In genomic region chr11:119741369-119742262, GRCh38 we compare ENCODE assay signal across 9 cellular contexts. TPM values are rescaled to one million over a fixed set of nuclear protein-coding genes. Genes with fewer than 3 reads are reported as not detected.
DNase-seq lines count a peak whose midpoint lies in the region; ATAC-seq, FAIRE-seq and TF ChIP-seq lines count a peak whose summit lies in the region.
"Had no signal": no experiment of that assay in that cellular context is flagged by ENCODE, and none has a peak within 500 bp of the region (broad histone marks: within the 10 kb centered on the region; RNA-seq: fewer than 3 reads in every experiment).

No MANE protein-coding gene starts in this region.

- no peak overlapping the region for H3K4me3 ChIP-seq in uterus

- peaks cover 5% of the 10 kb centered on the region for H3K4me1 Mint-ChIP-seq in activated T-helper 17 cell treated with anti-CD3 and anti-CD28 coated beads, Interleukin-2, amount 50 U/mL, for 72 hours
- peaks cover 6% of the 10 kb centered on the region for H3K4me1 Mint-ChIP-seq in osteocyte (ENCODE audit: unreplicated experiment)

- ATAC-seq in activated T-helper 17 cell treated with anti-CD3 and anti-CD28 coated beads, Interleukin-2, amount 50 U/mL, for 72 hours (replicated peaks) = peak; percentile 85
- no peak for ATAC-seq in HG03139 (IDR thresholded peaks at IDR 0.05; ENCODE audit: unreplicated experiment)

- peak; percentile 88 for DNase-seq in GM13977 (ENCODE audit: low spot score)
- peak; percentile 72 to 94 for DNase-seq in NCI-H526 (lab: John Stamatoyannopoulos, UW)
- peak; percentile 72 to 81 for DNase-seq in frontal cortex (ENCODE audit: low spot score in 2 of 2)
- no peak for DNase-seq in osteocyte (ENCODE audit: extremely low spot score, unreplicated experiment)
- no peak for DNase-seq in uterus
- no peak for DNase-seq in NCI-H2227 treated with DMSO at 0.1 percent for 48 hours (lab: John Stamatoyannopoulos, UW)

- H3K27ac ChIP-seq in uterus = no peak overlapping the region

- peak overlapping the region; percentile 43 for H3K4me3 Mint-ChIP-seq in activated T-helper 17 cell treated with anti-CD3 and anti-CD28 coated beads, Interleukin-2, amount 50 U/mL, for 72 hours
- no peak overlapping the region for H3K4me3 Mint-ChIP-seq in osteocyte (ENCODE audit: unreplicated experiment)

- peaks cover 0 to 4% of the 10 kb centered on the region in 2 donors for H3K27me3 ChIP-seq in uterus

- no peak for FAIRE-seq in frontal cortex (lab: Jason Lieb, UNC)
- FAIRE-seq: TTC549 had no signal

- H3K36me3 ChIP-seq in uterus = no peaks in the 10 kb centered on the region

- H3K27me3 Mint-ChIP-seq in activated T-helper 17 cell treated with anti-CD3 and anti-CD28 coated beads, Interleukin-2, amount 50 U/mL, for 72 hours = peaks cover 45% of the 10 kb centered on the region
- H3K27me3 Mint-ChIP-seq in osteocyte (ENCODE audit: unreplicated experiment) = peaks cover 74% of the 10 kb centered on the region

- H3K9me3 ChIP-seq in uterus = no peaks in the 10 kb centered on the region

- H3K9me3 Mint-ChIP-seq in activated T-helper 17 cell treated with anti-CD3 and anti-CD28 coated beads, Interleukin-2, amount 50 U/mL, for 72 hours = no peaks in the 10 kb centered on the region
- H3K9me3 Mint-ChIP-seq in osteocyte (ENCODE audit: unreplicated experiment) = no peaks in the 10 kb centered on the region

- intact Hi-C loops in uterus (cut with DNase I; ENCODE audit: low total_unique reads) = no loop called here

- no peaks in the 10 kb centered on the region for H3K4me1 ChIP-seq in uterus

- in situ Hi-C loops in GM13977 (cut with MboI; ENCODE audit: low pct_unique_long_range_greater_than_20kb, low sequenced_read_pairs, unreplicated experiment) = no loop called here

- peak; percentile 95 for TF ChIP-seq CTCF in GM13977 (IDR thresholded peaks at IDR 0.05; ENCODE audit: extremely low read depth, insufficient read depth, missing control alignments)
- TF ChIP-seq CTCF in osteocyte (IDR thresholded peaks at IDR 0.05) = peak; percentile 77
- peak; percentile 44 to 54 (median 50) for TF ChIP-seq CTCF in uterus (IDR thresholded peaks at IDR 0.05)

- no peaks in the 10 kb centered on the region for H3K36me3 Mint-ChIP-seq in activated T-helper 17 cell treated with anti-CD3 and anti-CD28 coated beads, Interleukin-2, amount 50 U/mL, for 72 hours (ENCODE audit: low read depth)
- no peaks in the 10 kb centered on the region for H3K36me3 Mint-ChIP-seq in osteocyte (ENCODE audit: unreplicated experiment)

- TF ChIP-seq POLR2A in uterus (IDR thresholded peaks at IDR 0.05) = no peak

- H3K27ac Mint-ChIP-seq in activated T-helper 17 cell treated with anti-CD3 and anti-CD28 coated beads, Interleukin-2, amount 50 U/mL, for 72 hours = no peak overlapping the region
- H3K27ac Mint-ChIP-seq in osteocyte (ENCODE audit: unreplicated experiment) = no peak overlapping the region

RNA-seq across cellular contexts. Expression of gene NECTIN1, which starts 12.6 kb away (rescaled TPM):
- 1 to 10 TPM in 1 of 2 donors, under 1 TPM in 1; 0.78 to 2.3 TPM for total RNA-seq in activated T-helper 17 cell treated with anti-CD3 and anti-CD28 coated beads, Interleukin-2, amount 50 U/mL, for 72 hours
- total RNA-seq in frontal cortex (10.2 TPM), osteocyte (7.2 and 9.5 TPM in 2 replicates), uterus (10 to 100 TPM in 1 of 4 donors, 1 to 10 TPM in 2, not detected in 1; 1.3 to 10.6 (median 9.2) TPM)

Comparison
In these comparisons a context has a peak if more than half of its experiments do, and no peak if none do; other contexts are left out.
1. DNase-seq: peak in GM13977 (single experiment), NCI-H526 (2 of 2) and frontal cortex (2 of 2); none in osteocyte (single experiment), uterus (0 of 2) and NCI-H2227 treated with DMSO at 0.1 percent for 48 hours (single experiment).
2. Peak in every context shown above with its lines, with median percentiles within 50 percentile points of each other: CTCF ChIP-seq.